In the genomic region with DNA sequence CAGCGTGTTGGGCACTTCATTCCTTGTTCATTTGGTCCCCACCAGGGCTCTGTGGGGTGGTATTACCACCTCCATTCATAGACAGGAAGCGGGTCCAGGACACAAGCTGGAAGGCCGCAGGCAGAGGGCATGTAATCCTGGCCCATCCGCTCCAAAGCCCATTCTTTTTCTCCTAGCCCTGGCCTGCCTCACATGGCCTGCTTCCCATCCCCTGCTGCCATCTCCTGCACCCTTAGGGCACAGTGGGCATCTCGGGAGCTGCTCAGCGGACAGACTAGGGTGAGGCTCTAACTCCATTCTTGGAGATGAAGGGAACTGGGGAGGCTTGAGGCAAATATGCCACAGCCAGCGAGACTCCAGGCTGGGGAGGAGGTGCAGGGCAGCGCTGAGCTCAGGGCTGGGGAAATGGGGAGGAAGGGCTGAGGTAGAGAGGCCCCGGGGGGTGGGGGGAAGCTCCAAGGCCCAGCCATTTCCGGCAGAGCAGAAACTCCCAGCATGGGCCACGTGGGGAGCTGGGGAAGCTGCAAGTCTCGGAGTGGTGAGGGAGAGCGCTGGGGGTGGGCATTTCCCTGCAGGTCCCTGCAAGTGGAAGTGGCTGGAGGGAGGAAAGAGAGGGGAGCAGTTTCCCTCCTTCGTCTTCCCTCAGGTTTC, we compare ENCODE assay signal across 12 cellular contexts. TPM values are rescaled to one million over a fixed set of nuclear protein-coding genes. Genes with fewer than 3 reads are reported as not detected.
A peak's percentile ranks its signal among the peaks of the same experiment; 100 is the strongest.
DNase-seq lines count a peak whose midpoint lies in the region; ATAC-seq and TF ChIP-seq lines count a peak whose summit lies in the region.
"Had no signal": no experiment of that assay in that cellular context is flagged by ENCODE, and none has a peak within 500 bp of the region (broad histone marks: within the 10 kb centered on the region; RNA-seq: fewer than 3 reads in every experiment).

No MANE protein-coding gene starts in this region.

- H3K27ac ChIP-seq in CD8-positive, alpha-beta memory T cell (ENCODE audit: low read depth, low read length), result no peak overlapping the region
- H3K27ac ChIP-seq: adrenal gland, KMS-11, stomach had no signal

- H3K4me3 Mint-ChIP-seq in CD8-positive, alpha-beta memory T cell, result peak overlapping the region in 1 of 7 donors; percentile 37
- peak overlapping the region; percentile 58 for H3K4me3 Mint-ChIP-seq in activated naive CD4-positive, alpha-beta T cell treated with anti-CD3 and anti-CD28 coated beads, Interleukin-2, amount 50 U/mL, for 24 hours
- peak overlapping the region in 1 of 8 donors; percentile 3 for H3K4me3 Mint-ChIP-seq in naive B cell

- ATAC-seq in naive B cell (ENCODE audit: low read depth in 2 of 2) (peak; percentile 39 to 55), GM18867 (IDR thresholded peaks at IDR 0.05; ENCODE audit: unreplicated experiment) (no peak), GM19467 (IDR thresholded peaks at IDR 0.05; ENCODE audit: unreplicated experiment) (no peak)

- H3K27me3 Mint-ChIP-seq in CD8-positive, alpha-beta memory T cell, result peaks cover 0 to 6% of the 10 kb centered on the region in 2 donors
- no peaks in the 10 kb centered on the region for H3K27me3 Mint-ChIP-seq in activated naive CD4-positive, alpha-beta T cell treated with anti-CD3 and anti-CD28 coated beads, Interleukin-2, amount 50 U/mL, for 24 hours
- peaks cover 0 to 10% (median 4%) of the 10 kb centered on the region in 3 donors for H3K27me3 Mint-ChIP-seq in naive B cell

- POLR2A ChIA-PET in CD8-positive, alpha-beta memory T cell (lab: Charles Lee), result interaction anchor here (0.5 to 0.8 kb wide), 3 partner anchors 10 to 270 kb away, joined by 3 to 4 read pairs (median 4); no protein-coding TSS in a partner anchor

- DNase-seq in CD8-positive, alpha-beta memory T cell, result peak in 3 of 5 donors; percentile 19 to 62 (median 54)
- peak; percentile 24 to 73 for DNase-seq in NOMO-1 (lab: John Stamatoyannopoulos, UW; ENCODE audit: unreplicated experiment in 2 of 2)
- no peak for DNase-seq in naive B cell
- DNase-seq in GM20000 (ENCODE audit: low spot score), result no peak
- DNase-seq in effector CD4-positive, alpha-beta T cell, result no peak
- DNase-seq: stomach had no signal

- no peak for TF ChIP-seq CTCF in GM20000 (IDR thresholded peaks at IDR 0.05; ENCODE audit: extremely low read depth, missing control alignments)

- peaks cover 28% of the 10 kb centered on the region for H3K4me1 ChIP-seq in CD8-positive, alpha-beta memory T cell (ENCODE audit: insufficient read depth, low read length)
- H3K4me1 ChIP-seq: adrenal gland had no signal

- CTCF ChIA-PET in CD8-positive, alpha-beta memory T cell (lab: Charles Lee), result interaction anchor here (0.6 to 2.4 kb wide), 8 partner anchors 10 to 330 kb away, joined by 3 to 15 read pairs (median 4); partner anchors contain the start of genes BCL9L and UPK2

- H3K9me3 ChIP-seq in CD8-positive, alpha-beta memory T cell (ENCODE audit: low read length), result no peaks in the 10 kb centered on the region
- H3K9me3 ChIP-seq: adrenal gland, stomach had no signal

- no peaks in the 10 kb centered on the region for H3K36me3 ChIP-seq in CD8-positive, alpha-beta memory T cell (ENCODE audit: insufficient read depth, low read length)
- H3K36me3 ChIP-seq: adrenal gland, stomach had no signal

- peaks cover 18 to 37% (median 31%) of the 10 kb centered on the region in 3 donors for H3K4me1 Mint-ChIP-seq in CD8-positive, alpha-beta memory T cell
- H3K4me1 Mint-ChIP-seq in activated naive CD4-positive, alpha-beta T cell treated with anti-CD3 and anti-CD28 coated beads, Interleukin-2, amount 50 U/mL, for 24 hours, result peaks cover 53% of the 10 kb centered on the region
- peaks cover 21 to 45% (median 35%) of the 10 kb centered on the region in 3 donors for H3K4me1 Mint-ChIP-seq in naive B cell

- H3K27me3 ChIP-seq in CD8-positive, alpha-beta memory T cell (ENCODE audit: insufficient read depth, low read length, poor library complexity, severe bottlenecking), result no peaks in the 10 kb centered on the region
- H3K27me3 ChIP-seq: adrenal gland had no signal

- H3K9me3 Mint-ChIP-seq in CD8-positive, alpha-beta memory T cell, result no peaks in the 10 kb centered on the region
- H3K9me3 Mint-ChIP-seq in activated naive CD4-positive, alpha-beta T cell treated with anti-CD3 and anti-CD28 coated beads, Interleukin-2, amount 50 U/mL, for 24 hours, result no peaks in the 10 kb centered on the region
- H3K9me3 Mint-ChIP-seq in naive B cell, result no peaks in the 10 kb centered on the region

- peak overlapping the region in 1 of 8 donors; percentile 66 for H3K27ac Mint-ChIP-seq in CD8-positive, alpha-beta memory T cell
- H3K27ac Mint-ChIP-seq in activated naive CD4-positive, alpha-beta T cell treated with anti-CD3 and anti-CD28 coated beads, Interleukin-2, amount 50 U/mL, for 24 hours, result peak overlapping the region; percentile 39
- H3K27ac Mint-ChIP-seq in naive B cell, result no peak overlapping the region

- peak overlapping the region; percentile 20 for H3K4me3 ChIP-seq in CD8-positive, alpha-beta memory T cell (ENCODE audit: low read length)
- H3K4me3 ChIP-seq: adrenal gland, stomach had no signal

- no peaks in the 10 kb centered on the region for H3K36me3 Mint-ChIP-seq in CD8-positive, alpha-beta memory T cell
- H3K36me3 Mint-ChIP-seq in activated naive CD4-positive, alpha-beta T cell treated with anti-CD3 and anti-CD28 coated beads, Interleukin-2, amount 50 U/mL, for 24 hours, result no peaks in the 10 kb centered on the region
- H3K36me3 Mint-ChIP-seq in naive B cell, result no peaks in the 10 kb centered on the region

RNA-seq across cellular contexts. Expression of gene BCL9L, which starts 14.3 kb away (rescaled TPM):
- 10 to 100 TPM; 39.6 to 42.8 TPM for total RNA-seq in CD8-positive, alpha-beta memory T cell
- polyA plus RNA-seq in CD8-positive, alpha-beta memory T cell, result 9.1 TPM
- polyA plus RNA-seq in naive B cell (ENCODE audit: low read depth in 6 of 6), result 1 to 10 TPM in 2 of 6 donors, under 1 TPM in 3, not detected in 1; 0.50 to 3.2 (median 0.75) TPM

RNA-seq across cellular contexts. Expression of gene UPK2, which starts 16.0 kb away (rescaled TPM):
- total RNA-seq in CD8-positive, alpha-beta memory T cell, result under 1 TPM in 1 of 2 experiments, not detected in 1; 0.22 TPM
- not detected for polyA plus RNA-seq in CD8-positive, alpha-beta memory T cell
- under 1 TPM in 3 of 6 donors, not detected in 3; 0.33 to 0.43 (median 0.35) TPM for polyA plus RNA-seq in naive B cell (ENCODE audit: low read depth in 6 of 6)
- total RNA-seq: adrenal gland, lung microvascular endothelial cell, stomach had no signal

RNA-seq across cellular contexts. Expression of gene FOXR1, which starts 31.5 kb away (rescaled TPM):
- total RNA-seq in CD8-positive, alpha-beta memory T cell, result not detected
- not detected for polyA plus RNA-seq in CD8-positive, alpha-beta memory T cell
- polyA plus RNA-seq in naive B cell (ENCODE audit: low read depth in 6 of 6), result not detected
- total RNA-seq: adrenal gland, lung microvascular endothelial cell, stomach had no signal
- polyA plus RNA-seq: adrenal gland, stomach had no signal

RNA-seq across cellular contexts. Expression of gene CXCR5, which starts 56.4 kb away (rescaled TPM):
- total RNA-seq in CD8-positive, alpha-beta memory T cell, result 1 to 10 TPM; 5.8 to 6.3 TPM
- polyA plus RNA-seq in CD8-positive, alpha-beta memory T cell, result 4.5 TPM
- polyA plus RNA-seq in naive B cell (ENCODE audit: low read depth in 6 of 6), result 100 to 1,000 TPM; 101 to 157 (median 116) TPM
- total RNA-seq: lung microvascular endothelial cell had no signal

RNA-seq across cellular contexts. Expression of gene CENATAC, which starts 57.9 kb away (rescaled TPM):
- 10 to 100 TPM; 29.1 to 34.6 TPM for total RNA-seq in CD8-positive, alpha-beta memory T cell
- polyA plus RNA-seq in CD8-positive, alpha-beta memory T cell, result 10.1 TPM
- 10 to 100 TPM in 5 of 6 donors, 1 to 10 TPM in 1; 9.5 to 21.7 (median 12.3) TPM for polyA plus RNA-seq in naive B cell (ENCODE audit: low read depth in 6 of 6)

Comparison
In these comparisons a context has a peak if more than half of its experiments do, and no peak if none do; other contexts are left out.
1. DNase-seq: peak in CD8-positive, alpha-beta memory T cell (3 of 5) and NOMO-1 (2 of 2); none in naive B cell (single experiment), GM20000 (single experiment) and effector CD4-positive, alpha-beta T cell (single experiment).
2. ATAC-seq: peak in naive B cell (2 of 2); none in GM18867 (single experiment) and GM19467 (single experiment).